1 cellular context compared by ENCODE assay signal in genomic region chr11:118401151-118401879, GRCh38.
TF ChIP-seq lines count a peak whose summit lies in the region.

A gene with protein sequence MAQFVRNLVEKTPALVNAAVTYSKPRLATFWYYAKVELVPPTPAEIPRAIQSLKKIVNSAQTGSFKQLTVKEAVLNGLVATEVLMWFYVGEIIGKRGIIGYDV (plus strand): TSS chr11:118401606. CDS start chr11:118401666, 60 bp downstream.

TF ChIP-seq in HepG2, 621 proteins besides CTCF, POLR2A, EP300 and RAD21 (continued from another document and continues in another):
- TF ChIP-seq HNF1A (IDR thresholded peaks at IDR 0.05; ENCODE audit: low read depth), result no peak
- TF ChIP-seq HNF1A (CRISPR knock-in tag; IDR thresholded peaks at IDR 0.05; ENCODE audit: borderline replicate concordance), result no peak
- TF ChIP-seq CSRNP1 (CRISPR knock-in tag; IDR thresholded peaks at IDR 0.05), result no peak
- no peak for TF ChIP-seq CCAR2 (optimal IDR thresholded peaks at IDR 0.05; ENCODE audit: low read depth, low read length)
- no peak for TF ChIP-seq TEAD2 (CRISPR knock-in tag; IDR thresholded peaks at IDR 0.05)
- TF ChIP-seq BRF2 (CRISPR knock-in tag; IDR thresholded peaks at IDR 0.05), result no peak
- peak; percentile 62 for TF ChIP-seq ETV5 (CRISPR knock-in tag; IDR thresholded peaks at IDR 0.05; ENCODE audit: borderline replicate concordance)
- TF ChIP-seq ZNF850 (CRISPR knock-in tag; conservative IDR thresholded peaks at IDR 0.05), result 0 out of 2 replicates have a peak, but pooled peaks have one; percentile 35
- no peak for TF ChIP-seq JUN (CRISPR knock-in tag; IDR thresholded peaks at IDR 0.05)
- TF ChIP-seq, protein P1, sequence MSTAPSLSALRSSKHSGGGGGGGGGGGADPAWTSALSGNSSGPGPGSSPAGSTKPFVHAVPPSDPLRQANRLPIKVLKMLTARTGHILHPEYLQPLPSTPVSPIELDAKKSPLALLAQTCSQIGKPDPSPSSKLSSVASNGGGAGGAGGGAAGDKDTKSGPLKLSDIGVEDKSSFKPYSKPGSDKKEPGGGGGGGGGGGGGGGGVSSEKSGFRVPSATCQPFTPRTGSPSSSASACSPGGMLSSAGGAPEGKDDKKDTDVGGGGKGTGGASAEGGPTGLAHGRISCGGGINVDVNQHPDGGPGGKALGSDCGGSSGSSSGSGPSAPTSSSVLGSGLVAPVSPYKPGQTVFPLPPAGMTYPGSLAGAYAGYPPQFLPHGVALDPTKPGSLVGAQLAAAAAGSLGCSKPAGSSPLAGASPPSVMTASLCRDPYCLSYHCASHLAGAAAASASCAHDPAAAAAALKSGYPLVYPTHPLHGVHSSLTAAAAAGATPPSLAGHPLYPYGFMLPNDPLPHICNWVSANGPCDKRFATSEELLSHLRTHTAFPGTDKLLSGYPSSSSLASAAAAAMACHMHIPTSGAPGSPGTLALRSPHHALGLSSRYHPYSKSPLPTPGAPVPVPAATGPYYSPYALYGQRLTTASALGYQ (CRISPR knock-in tag; IDR thresholded peaks at IDR 0.05), result no peak
- peak; percentile 77; the same call in 1 of the 2 replicates for TF ChIP-seq SNAI1 (CRISPR knock-in tag; IDR thresholded peaks at IDR 0.05; ENCODE audit: borderline replicate concordance)
- TF ChIP-seq, protein P2, sequence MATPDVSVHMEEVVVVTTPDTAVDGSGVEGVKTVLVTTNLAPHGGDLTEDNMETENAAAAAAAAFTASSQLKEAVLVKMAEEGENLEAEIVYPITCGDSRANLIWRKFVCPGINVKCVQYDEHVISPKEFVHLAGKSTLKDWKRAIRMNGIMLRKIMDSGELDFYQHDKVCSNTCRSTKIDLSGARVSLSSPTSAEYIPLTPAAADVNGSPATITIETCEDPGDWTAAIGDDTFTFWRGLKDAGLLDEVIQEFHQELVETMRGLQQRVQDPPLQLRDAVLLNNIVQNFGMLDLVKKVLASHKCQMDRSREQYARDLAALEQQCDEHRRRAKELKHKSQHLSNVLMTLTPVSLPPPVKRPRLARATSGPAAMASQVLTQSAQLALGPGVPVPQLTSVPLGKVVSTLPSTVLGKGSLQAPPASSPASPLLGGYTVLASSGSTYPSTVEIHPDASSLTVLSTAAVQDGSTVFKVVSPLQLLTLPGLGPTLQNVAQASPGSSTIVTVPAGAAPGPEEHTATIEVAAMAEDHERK (CRISPR knock-in tag; IDR thresholded peaks at IDR 0.05; ENCODE audit: low read depth), result no peak
- no peak for TF ChIP-seq XBP1 (CRISPR knock-in tag; IDR thresholded peaks at IDR 0.05)
- TF ChIP-seq ZNF703 (CRISPR knock-in tag; IDR thresholded peaks at IDR 0.05; ENCODE audit: borderline replicate concordance), result no peak
- no peak for TF ChIP-seq SIX4 (CRISPR knock-in tag; IDR thresholded peaks at IDR 0.05)
- TF ChIP-seq ZNF138 (CRISPR knock-in tag; IDR thresholded peaks at IDR 0.05; ENCODE audit: low read depth), result 0 out of 2 replicates have a peak, but pooled peaks have one; percentile 41
- TF ChIP-seq ZNF326 (CRISPR knock-in tag; IDR thresholded peaks at IDR 0.05; ENCODE audit: borderline replicate concordance), result no peak
- no peak for TF ChIP-seq TRIM24 (CRISPR knock-in tag; IDR thresholded peaks at IDR 0.05)
- no peak for TF ChIP-seq ZNF557 (CRISPR knock-in tag; IDR thresholded peaks at IDR 0.05)
- TF ChIP-seq, protein P3, sequence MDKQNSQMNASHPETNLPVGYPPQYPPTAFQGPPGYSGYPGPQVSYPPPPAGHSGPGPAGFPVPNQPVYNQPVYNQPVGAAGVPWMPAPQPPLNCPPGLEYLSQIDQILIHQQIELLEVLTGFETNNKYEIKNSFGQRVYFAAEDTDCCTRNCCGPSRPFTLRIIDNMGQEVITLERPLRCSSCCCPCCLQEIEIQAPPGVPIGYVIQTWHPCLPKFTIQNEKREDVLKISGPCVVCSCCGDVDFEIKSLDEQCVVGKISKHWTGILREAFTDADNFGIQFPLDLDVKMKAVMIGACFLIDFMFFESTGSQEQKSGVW (CRISPR knock-in tag; IDR thresholded peaks at IDR 0.05; ENCODE audit: borderline replicate concordance), result no peak
- no peak for TF ChIP-seq ZNF558 (CRISPR knock-in tag; IDR thresholded peaks at IDR 0.05; ENCODE audit: borderline replicate concordance)
- TF ChIP-seq NR2F2 (IDR thresholded peaks at IDR 0.05; ENCODE audit: borderline replicate concordance, low read depth), result no peak; the same call in 1 of the 2 replicates
- no peak for TF ChIP-seq SSRP1 (CRISPR knock-in tag; IDR thresholded peaks at IDR 0.05)
- TF ChIP-seq SIN3A (IDR thresholded peaks at IDR 0.05; ENCODE audit: borderline replicate concordance, low read depth, low read length), result peak; percentile 54
- TF ChIP-seq CEBPZ (IDR thresholded peaks at IDR 0.05; ENCODE audit: low read length), result no peak
- TF ChIP-seq CEBPG (CRISPR knock-in tag; IDR thresholded peaks at IDR 0.05), result no peak; the same call in 1 of the 2 replicates
- no peak for TF ChIP-seq ZNF652 (CRISPR knock-in tag; IDR thresholded peaks at IDR 0.05; ENCODE audit: borderline replicate concordance, low read depth)
- no peak for TF ChIP-seq ZMAT3 (CRISPR knock-in tag; conservative IDR thresholded peaks at IDR 0.05)
- no peak for TF ChIP-seq STAT5B (CRISPR knock-in tag; IDR thresholded peaks at IDR 0.05)
- no peak for TF ChIP-seq CEBPB (IDR thresholded peaks at IDR 0.05; ENCODE audit: borderline replicate concordance, low read depth, low read length)
- TF ChIP-seq KMT2A (CRISPR knock-in tag; IDR thresholded peaks at IDR 0.05), result no peak
- TF ChIP-seq, protein P4, sequence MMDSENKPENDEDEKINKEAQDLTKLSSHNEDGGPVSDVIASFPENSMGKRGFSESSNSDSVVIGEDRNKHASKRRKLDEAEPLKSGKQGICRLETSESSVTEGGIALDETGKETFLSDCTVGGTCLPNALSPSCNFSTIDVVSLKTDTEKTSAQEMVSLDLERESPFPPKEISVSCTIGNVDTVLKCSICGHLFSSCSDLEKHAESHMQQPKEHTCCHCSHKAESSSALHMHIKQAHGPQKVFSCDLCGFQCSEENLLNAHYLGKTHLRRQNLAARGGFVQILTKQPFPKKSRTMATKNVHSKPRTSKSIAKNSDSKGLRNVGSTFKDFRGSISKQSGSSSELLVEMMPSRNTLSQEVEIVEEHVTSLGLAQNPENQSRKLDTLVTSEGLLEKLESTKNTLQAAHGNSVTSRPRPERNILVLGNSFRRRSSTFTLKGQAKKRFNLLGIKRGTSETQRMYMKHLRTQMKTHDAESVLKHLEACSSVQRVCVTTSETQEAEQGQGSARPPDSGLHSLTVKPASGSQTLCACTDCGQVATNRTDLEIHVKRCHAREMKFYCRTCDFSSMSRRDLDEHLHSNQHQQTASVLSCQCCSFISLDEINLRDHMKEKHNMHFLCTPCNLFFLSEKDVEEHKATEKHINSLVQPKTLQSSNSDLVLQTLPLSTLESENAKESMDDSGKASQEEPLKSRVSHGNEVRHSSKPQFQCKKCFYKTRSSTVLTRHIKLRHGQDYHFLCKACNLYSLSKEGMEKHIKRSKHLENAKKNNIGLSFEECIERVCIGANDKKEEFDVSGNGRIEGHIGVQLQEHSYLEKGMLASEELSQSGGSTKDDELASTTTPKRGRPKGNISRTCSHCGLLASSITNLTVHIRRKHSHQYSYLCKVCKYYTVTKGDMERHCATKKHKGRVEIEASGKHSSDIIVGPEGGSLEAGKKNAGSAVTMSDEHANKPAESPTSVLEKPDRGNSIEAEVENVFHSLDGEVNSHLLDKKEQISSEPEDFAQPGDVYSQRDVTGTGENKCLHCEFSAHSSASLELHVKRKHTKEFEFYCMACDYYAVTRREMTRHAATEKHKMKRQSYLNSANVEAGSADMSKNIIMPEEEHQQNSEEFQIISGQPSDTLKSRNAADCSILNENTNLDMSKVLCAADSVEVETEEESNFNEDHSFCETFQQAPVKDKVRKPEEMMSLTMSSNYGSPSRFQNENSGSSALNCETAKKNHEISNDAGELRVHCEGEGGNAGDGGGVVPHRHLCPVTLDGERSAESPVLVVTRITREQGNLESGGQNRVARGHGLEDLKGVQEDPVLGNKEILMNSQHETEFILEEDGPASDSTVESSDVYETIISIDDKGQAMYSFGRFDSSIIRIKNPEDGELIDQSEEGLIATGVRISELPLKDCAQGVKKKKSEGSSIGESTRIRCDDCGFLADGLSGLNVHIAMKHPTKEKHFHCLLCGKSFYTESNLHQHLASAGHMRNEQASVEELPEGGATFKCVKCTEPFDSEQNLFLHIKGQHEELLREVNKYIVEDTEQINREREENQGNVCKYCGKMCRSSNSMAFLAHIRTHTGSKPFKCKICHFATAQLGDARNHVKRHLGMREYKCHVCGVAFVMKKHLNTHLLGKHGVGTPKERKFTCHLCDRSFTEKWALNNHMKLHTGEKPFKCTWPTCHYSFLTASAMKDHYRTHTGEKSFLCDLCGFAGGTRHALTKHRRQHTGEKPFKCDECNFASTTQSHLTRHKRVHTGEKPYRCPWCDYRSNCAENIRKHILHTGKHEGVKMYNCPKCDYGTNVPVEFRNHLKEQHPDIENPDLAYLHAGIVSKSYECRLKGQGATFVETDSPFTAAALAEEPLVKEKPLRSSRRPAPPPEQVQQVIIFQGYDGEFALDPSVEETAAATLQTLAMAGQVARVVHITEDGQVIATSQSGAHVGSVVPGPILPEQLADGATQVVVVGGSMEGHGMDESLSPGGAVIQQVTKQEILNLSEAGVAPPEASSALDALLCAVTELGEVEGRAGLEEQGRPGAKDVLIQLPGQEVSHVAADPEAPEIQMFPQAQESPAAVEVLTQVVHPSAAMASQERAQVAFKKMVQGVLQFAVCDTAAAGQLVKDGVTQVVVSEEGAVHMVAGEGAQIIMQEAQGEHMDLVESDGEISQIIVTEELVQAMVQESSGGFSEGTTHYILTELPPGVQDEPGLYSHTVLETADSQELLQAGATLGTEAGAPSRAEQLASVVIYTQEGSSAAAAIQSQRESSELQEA (CRISPR knock-in tag; IDR thresholded peaks at IDR 0.05; ENCODE audit: not compliant biosample characterization), result no peak
- TF ChIP-seq ZNF501 (CRISPR knock-in tag; IDR thresholded peaks at IDR 0.05), result peak; percentile 64
- peak; percentile 83 for TF ChIP-seq ZNF274 (CRISPR knock-in tag; IDR thresholded peaks at IDR 0.05)
- TF ChIP-seq SRSF1 (optimal IDR thresholded peaks at IDR 0.05; ENCODE audit: low read depth, low read length), result no peak
- TF ChIP-seq MAFG (CRISPR knock-in tag; IDR thresholded peaks at IDR 0.05), result no peak
- TF ChIP-seq NCOA2 (CRISPR knock-in tag; IDR thresholded peaks at IDR 0.05), result no peak
